Comparison of ENCODE assay signal across 9 cellular contexts in the genomic region with DNA sequence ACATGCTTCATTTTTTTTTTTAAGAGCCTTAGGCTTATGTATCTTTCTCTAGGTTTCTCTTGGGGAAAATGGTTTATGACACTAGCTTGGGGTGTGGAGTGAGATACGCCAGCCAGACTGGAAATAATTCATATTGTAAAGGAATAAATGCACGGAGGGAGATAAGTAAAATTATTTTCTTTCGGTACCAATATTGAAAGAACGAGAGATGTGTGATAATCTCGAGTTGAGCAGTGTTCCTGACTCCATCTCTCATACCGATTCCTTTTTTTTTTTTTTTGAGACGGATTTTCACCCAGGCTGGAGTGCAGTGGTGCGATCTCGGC. TPM values are rescaled to one million over a fixed set of nuclear protein-coding genes. Genes with fewer than 3 reads are reported as not detected.
DNase-seq lines count a peak whose midpoint lies in the region; ATAC-seq and TF ChIP-seq lines count a peak whose summit lies in the region.
"Had no signal": no experiment of that assay in that cellular context is flagged by ENCODE, and none has a peak within 500 bp of the region (broad histone marks: within the 10 kb centered on the region; RNA-seq: fewer than 3 reads in every experiment).

No MANE protein-coding gene starts in this region.

- H2AFZ ChIP-seq in fibroblast of lung (ENCODE audit: low read length): no peak overlapping the region

- no peaks in the 10 kb centered on the region for H3K36me3 Mint-ChIP-seq in progenitor cell of endocrine pancreas (ENCODE audit: insufficient read depth)

- peaks cover 29% of the 10 kb centered on the region for H3K4me1 Mint-ChIP-seq in progenitor cell of endocrine pancreas (ENCODE audit: low read depth)

- peaks cover 3% of the 10 kb centered on the region for H3K27me3 Mint-ChIP-seq in progenitor cell of endocrine pancreas

- ATAC-seq in HG03039 (IDR thresholded peaks at IDR 0.05; ENCODE audit: unreplicated experiment) (no peak), GM19035 (IDR thresholded peaks at IDR 0.05; ENCODE audit: unreplicated experiment) (no peak)

- TF ChIP-seq CTCF in GM06990 (IDR thresholded peaks at IDR 0.05; ENCODE audit: insufficient read depth, low read length, poor library complexity, severe bottlenecking) (no peak), fibroblast of lung (conservative IDR thresholded peaks at IDR 0.05 in 1 of 2, IDR thresholded peaks at IDR 0.05 in 1 of 2; ENCODE audit: low read depth in 1 of 2, low read length in 2 of 2) (no peak), progenitor cell of endocrine pancreas (IDR thresholded peaks at IDR 0.05; ENCODE audit: unreplicated experiment) (no peak), GM13977 (IDR thresholded peaks at IDR 0.05; ENCODE audit: extremely low read depth, insufficient read depth, missing control alignments) (no peak)

- H3K27ac ChIP-seq in SJSA1: peak overlapping the region; percentile 73
- peak overlapping the region; percentile 88 for H3K27ac ChIP-seq in fibroblast of lung (ENCODE audit: insufficient read depth, low read length)

- no peaks in the 10 kb centered on the region for H4K20me1 ChIP-seq in fibroblast of lung (ENCODE audit: control insufficient read depth, extremely low read depth, insufficient read depth, low read length)

- H3K4me1 ChIP-seq in SJSA1 (replicated peaks): peaks cover 16% of the 10 kb centered on the region
- H3K4me1 ChIP-seq in fibroblast of lung (ENCODE audit: control insufficient read depth, extremely low read depth, insufficient read depth, low read length): peaks cover 4% of the 10 kb centered on the region

- H3K36me3 ChIP-seq in GM06990 (ENCODE audit: control insufficient read depth, insufficient read depth, low read length): no peaks in the 10 kb centered on the region
- H3K36me3 ChIP-seq in SJSA1: peaks cover 24% of the 10 kb centered on the region
- no peaks in the 10 kb centered on the region for H3K36me3 ChIP-seq in fibroblast of lung (ENCODE audit: control insufficient read depth, insufficient read depth, low read length)

- H3K9ac ChIP-seq in fibroblast of lung (ENCODE audit: insufficient read depth, low read length): peak overlapping the region; percentile 86

- in situ Hi-C loops in GM13977 (cut with MboI; ENCODE audit: low pct_unique_long_range_greater_than_20kb, low sequenced_read_pairs, unreplicated experiment): no loop called here

- H3K4me2 ChIP-seq in fibroblast of lung (ENCODE audit: extremely low read depth, insufficient read depth, low read length): peak overlapping the region; percentile 55

- H3K9me3 ChIP-seq in SJSA1 (replicated peaks): no peaks in the 10 kb centered on the region
- H3K9me3 ChIP-seq in fibroblast of lung (ENCODE audit: control insufficient read depth, insufficient read depth, low read depth, low read length): no peaks in the 10 kb centered on the region

- H3K79me2 ChIP-seq in fibroblast of lung (ENCODE audit: control insufficient read depth, insufficient read depth, low read length): peaks cover 60% of the 10 kb centered on the region

- H3K27me3 ChIP-seq in GM06990 (replicated peaks; ENCODE audit: control insufficient read depth, insufficient read depth, low read length) (no peaks in the 10 kb centered on the region), SJSA1 (replicated peaks) (no peaks in the 10 kb centered on the region), fibroblast of lung (ENCODE audit: control insufficient read depth, insufficient read depth, low read length) (no peaks in the 10 kb centered on the region)

- H3K27ac Mint-ChIP-seq in progenitor cell of endocrine pancreas: peak overlapping the region; percentile 94

- H3K4me3 Mint-ChIP-seq in progenitor cell of endocrine pancreas (ENCODE audit: low read depth): peak overlapping the region; percentile 98

- no peaks in the 10 kb centered on the region for H3K9me3 Mint-ChIP-seq in progenitor cell of endocrine pancreas (ENCODE audit: low read depth)

- H3K4me3 ChIP-seq in GM06990 (replicated peaks; ENCODE audit: low read depth, low read length) (peak overlapping the region; percentile 90), SJSA1 (peak overlapping the region; percentile 89), fibroblast of lung (replicated peaks in 1 of 4; ENCODE audit: control extremely low read depth in 1 of 4, insufficient read depth in 1 of 4, low read depth in 3 of 4, low read length in 4 of 4) (peak overlapping the region; percentile 70 to 98 (median 88))

- DNase-seq in GM06990 (ENCODE audit: extremely low read depth, insufficient read length) (no peak), SJSA1 (ENCODE audit: low read depth in 1 of 2, low spot score in 2 of 2) (no peak), fibroblast of lung (ENCODE audit: low read depth in 2 of 2) (peak in 1 of 2 donors; percentile 8), progenitor cell of endocrine pancreas (ENCODE audit: low spot score, unreplicated experiment) (no peak), NCI-H2029 (lab: John Stamatoyannopoulos, UW) (no peak), GM13977 (ENCODE audit: low spot score) (no peak)
- DNase-seq: activated CD4-positive, CD25-positive, alpha-beta regulatory T cell treated with anti-CD3 and anti-CD28 coated beads, Interleukin-2, amount 50 U/mL, for 72 hours had no signal

RNA-seq across cellular contexts. Expression of a gene that starts 1.3 kb away (rescaled TPM):
- 44.0 and 63.6 TPM in 2 replicates for total RNA-seq in SJSA1 (2014; rRNA removed; shearing (Covaris generic))
- total RNA-seq in fibroblast of lung (50.1 and 59.3 TPM in 2 replicates), progenitor cell of endocrine pancreas (69.3 and 75.3 TPM in 2 replicates)
- polyA plus RNA-seq in fibroblast of lung: 43.7 and 53.7 TPM in 2 replicates
- polyA plus RNA-seq in fibroblast of lung (2012): 29.9 and 31.4 TPM in 2 replicates
- 4.0 and 10.1 TPM in 2 replicates for polyA minus RNA-seq in fibroblast of lung (ENCODE audit: low replicate concordance)
